Comparison of ENCODE assay signal across 1 cellular context in genomic region chr9:70418822-70419545, GRCh38.
A peak's percentile ranks its signal among the peaks of the same experiment; 100 is the strongest.
TF ChIP-seq lines count a peak whose summit lies in the region.

No MANE protein-coding gene starts in this region.

TF ChIP-seq in HepG2, 621 proteins besides CTCF, POLR2A, EP300 and RAD21 (continued from another document and continues in another):
- TF ChIP-seq, protein P1, sequence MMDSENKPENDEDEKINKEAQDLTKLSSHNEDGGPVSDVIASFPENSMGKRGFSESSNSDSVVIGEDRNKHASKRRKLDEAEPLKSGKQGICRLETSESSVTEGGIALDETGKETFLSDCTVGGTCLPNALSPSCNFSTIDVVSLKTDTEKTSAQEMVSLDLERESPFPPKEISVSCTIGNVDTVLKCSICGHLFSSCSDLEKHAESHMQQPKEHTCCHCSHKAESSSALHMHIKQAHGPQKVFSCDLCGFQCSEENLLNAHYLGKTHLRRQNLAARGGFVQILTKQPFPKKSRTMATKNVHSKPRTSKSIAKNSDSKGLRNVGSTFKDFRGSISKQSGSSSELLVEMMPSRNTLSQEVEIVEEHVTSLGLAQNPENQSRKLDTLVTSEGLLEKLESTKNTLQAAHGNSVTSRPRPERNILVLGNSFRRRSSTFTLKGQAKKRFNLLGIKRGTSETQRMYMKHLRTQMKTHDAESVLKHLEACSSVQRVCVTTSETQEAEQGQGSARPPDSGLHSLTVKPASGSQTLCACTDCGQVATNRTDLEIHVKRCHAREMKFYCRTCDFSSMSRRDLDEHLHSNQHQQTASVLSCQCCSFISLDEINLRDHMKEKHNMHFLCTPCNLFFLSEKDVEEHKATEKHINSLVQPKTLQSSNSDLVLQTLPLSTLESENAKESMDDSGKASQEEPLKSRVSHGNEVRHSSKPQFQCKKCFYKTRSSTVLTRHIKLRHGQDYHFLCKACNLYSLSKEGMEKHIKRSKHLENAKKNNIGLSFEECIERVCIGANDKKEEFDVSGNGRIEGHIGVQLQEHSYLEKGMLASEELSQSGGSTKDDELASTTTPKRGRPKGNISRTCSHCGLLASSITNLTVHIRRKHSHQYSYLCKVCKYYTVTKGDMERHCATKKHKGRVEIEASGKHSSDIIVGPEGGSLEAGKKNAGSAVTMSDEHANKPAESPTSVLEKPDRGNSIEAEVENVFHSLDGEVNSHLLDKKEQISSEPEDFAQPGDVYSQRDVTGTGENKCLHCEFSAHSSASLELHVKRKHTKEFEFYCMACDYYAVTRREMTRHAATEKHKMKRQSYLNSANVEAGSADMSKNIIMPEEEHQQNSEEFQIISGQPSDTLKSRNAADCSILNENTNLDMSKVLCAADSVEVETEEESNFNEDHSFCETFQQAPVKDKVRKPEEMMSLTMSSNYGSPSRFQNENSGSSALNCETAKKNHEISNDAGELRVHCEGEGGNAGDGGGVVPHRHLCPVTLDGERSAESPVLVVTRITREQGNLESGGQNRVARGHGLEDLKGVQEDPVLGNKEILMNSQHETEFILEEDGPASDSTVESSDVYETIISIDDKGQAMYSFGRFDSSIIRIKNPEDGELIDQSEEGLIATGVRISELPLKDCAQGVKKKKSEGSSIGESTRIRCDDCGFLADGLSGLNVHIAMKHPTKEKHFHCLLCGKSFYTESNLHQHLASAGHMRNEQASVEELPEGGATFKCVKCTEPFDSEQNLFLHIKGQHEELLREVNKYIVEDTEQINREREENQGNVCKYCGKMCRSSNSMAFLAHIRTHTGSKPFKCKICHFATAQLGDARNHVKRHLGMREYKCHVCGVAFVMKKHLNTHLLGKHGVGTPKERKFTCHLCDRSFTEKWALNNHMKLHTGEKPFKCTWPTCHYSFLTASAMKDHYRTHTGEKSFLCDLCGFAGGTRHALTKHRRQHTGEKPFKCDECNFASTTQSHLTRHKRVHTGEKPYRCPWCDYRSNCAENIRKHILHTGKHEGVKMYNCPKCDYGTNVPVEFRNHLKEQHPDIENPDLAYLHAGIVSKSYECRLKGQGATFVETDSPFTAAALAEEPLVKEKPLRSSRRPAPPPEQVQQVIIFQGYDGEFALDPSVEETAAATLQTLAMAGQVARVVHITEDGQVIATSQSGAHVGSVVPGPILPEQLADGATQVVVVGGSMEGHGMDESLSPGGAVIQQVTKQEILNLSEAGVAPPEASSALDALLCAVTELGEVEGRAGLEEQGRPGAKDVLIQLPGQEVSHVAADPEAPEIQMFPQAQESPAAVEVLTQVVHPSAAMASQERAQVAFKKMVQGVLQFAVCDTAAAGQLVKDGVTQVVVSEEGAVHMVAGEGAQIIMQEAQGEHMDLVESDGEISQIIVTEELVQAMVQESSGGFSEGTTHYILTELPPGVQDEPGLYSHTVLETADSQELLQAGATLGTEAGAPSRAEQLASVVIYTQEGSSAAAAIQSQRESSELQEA (CRISPR knock-in tag; IDR thresholded peaks at IDR 0.05; ENCODE audit: not compliant biosample characterization), result peak; percentile 54
- TF ChIP-seq, protein P2, sequence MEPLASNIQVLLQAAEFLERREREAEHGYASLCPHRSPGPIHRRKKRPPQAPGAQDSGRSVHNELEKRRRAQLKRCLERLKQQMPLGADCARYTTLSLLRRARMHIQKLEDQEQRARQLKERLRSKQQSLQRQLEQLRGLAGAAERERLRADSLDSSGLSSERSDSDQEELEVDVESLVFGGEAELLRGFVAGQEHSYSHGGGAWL (CRISPR knock-in tag; IDR thresholded peaks at IDR 0.05), result 0 out of 2 replicates have a peak, but pooled peaks have one; percentile 12
- TF ChIP-seq ZNF280D (CRISPR knock-in tag; IDR thresholded peaks at IDR 0.05), result no peak
- no peak for TF ChIP-seq RBM22 (optimal IDR thresholded peaks at IDR 0.05; ENCODE audit: low read length)
- TF ChIP-seq XRCC5 (optimal IDR thresholded peaks at IDR 0.05; ENCODE audit: low read length), result no peak
- TF ChIP-seq MYC (CRISPR knock-in tag; IDR thresholded peaks at IDR 0.05; ENCODE audit: borderline replicate concordance), result 0 out of 2 replicates have a peak, but pooled peaks have one; percentile 8
- TF ChIP-seq FOXM1 (CRISPR knock-in tag; IDR thresholded peaks at IDR 0.05), result no peak
- no peak for TF ChIP-seq MIER3 (CRISPR knock-in tag; IDR thresholded peaks at IDR 0.05; ENCODE audit: borderline replicate concordance)
- TF ChIP-seq ZNF781 (CRISPR knock-in tag; IDR thresholded peaks at IDR 0.05; ENCODE audit: borderline replicate concordance, not compliant biosample characterization), result no peak
- TF ChIP-seq, protein P3, sequence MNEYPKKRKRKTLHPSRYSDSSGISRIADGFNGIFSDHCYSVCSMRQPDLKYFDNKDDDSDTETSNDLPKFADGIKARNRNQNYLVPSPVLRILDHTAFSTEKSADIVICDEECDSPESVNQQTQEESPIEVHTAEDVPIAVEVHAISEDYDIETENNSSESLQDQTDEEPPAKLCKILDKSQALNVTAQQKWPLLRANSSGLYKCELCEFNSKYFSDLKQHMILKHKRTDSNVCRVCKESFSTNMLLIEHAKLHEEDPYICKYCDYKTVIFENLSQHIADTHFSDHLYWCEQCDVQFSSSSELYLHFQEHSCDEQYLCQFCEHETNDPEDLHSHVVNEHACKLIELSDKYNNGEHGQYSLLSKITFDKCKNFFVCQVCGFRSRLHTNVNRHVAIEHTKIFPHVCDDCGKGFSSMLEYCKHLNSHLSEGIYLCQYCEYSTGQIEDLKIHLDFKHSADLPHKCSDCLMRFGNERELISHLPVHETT (CRISPR knock-in tag; conservative IDR thresholded peaks at IDR 0.05), result no peak
- no peak for TF ChIP-seq ZNF780A (CRISPR knock-in tag; IDR thresholded peaks at IDR 0.05)
- no peak for TF ChIP-seq STAG1 (CRISPR knock-in tag; IDR thresholded peaks at IDR 0.05)
- TF ChIP-seq THYN1 (CRISPR knock-in tag; IDR thresholded peaks at IDR 0.05; ENCODE audit: borderline replicate concordance, low read depth), result no peak
- no peak for TF ChIP-seq KMT2B (CRISPR knock-in tag; IDR thresholded peaks at IDR 0.05)
- no peak for TF ChIP-seq TBL1XR1 (IDR thresholded peaks at IDR 0.05; ENCODE audit: borderline replicate concordance, low read length, partially characterized antibody)
- TF ChIP-seq ZNF20 (CRISPR knock-in tag; IDR thresholded peaks at IDR 0.05), result no peak
- TF ChIP-seq SAP130 (CRISPR knock-in tag; IDR thresholded peaks at IDR 0.05; ENCODE audit: low read depth), result no peak; the same call in 1 of the 2 replicates
- TF ChIP-seq, protein P4, sequence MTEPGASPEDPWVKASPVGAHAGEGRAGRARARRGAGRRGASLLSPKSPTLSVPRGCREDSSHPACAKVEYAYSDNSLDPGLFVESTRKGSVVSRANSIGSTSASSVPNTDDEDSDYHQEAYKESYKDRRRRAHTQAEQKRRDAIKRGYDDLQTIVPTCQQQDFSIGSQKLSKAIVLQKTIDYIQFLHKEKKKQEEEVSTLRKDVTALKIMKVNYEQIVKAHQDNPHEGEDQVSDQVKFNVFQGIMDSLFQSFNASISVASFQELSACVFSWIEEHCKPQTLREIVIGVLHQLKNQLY (CRISPR knock-in tag; IDR thresholded peaks at IDR 0.05), result no peak
- no peak for TF ChIP-seq GATAD1 (CRISPR knock-in tag; IDR thresholded peaks at IDR 0.05)
- no peak for TF ChIP-seq NFE2L2 (IDR thresholded peaks at IDR 0.05; ENCODE audit: low read length)
- TF ChIP-seq NONO (IDR thresholded peaks at IDR 0.05), result no peak
- no peak; the same call in 1 of the 2 replicates for TF ChIP-seq NONO (CRISPR knock-in tag; conservative IDR thresholded peaks at IDR 0.05)
- TF ChIP-seq GABPB1 (CRISPR knock-in tag; IDR thresholded peaks at IDR 0.05), result peak; percentile 47; the same call in 1 of the 2 replicates
- no peak for TF ChIP-seq HHEX (CRISPR knock-in tag; IDR thresholded peaks at IDR 0.05)
- no peak for TF ChIP-seq ZNF432 (CRISPR knock-in tag; IDR thresholded peaks at IDR 0.05; ENCODE audit: borderline replicate concordance)
- TF ChIP-seq, protein P5, sequence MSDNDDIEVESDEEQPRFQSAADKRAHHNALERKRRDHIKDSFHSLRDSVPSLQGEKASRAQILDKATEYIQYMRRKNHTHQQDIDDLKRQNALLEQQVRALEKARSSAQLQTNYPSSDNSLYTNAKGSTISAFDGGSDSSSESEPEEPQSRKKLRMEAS (IDR thresholded peaks at IDR 0.05), result peak; percentile 56; the same call in 1 of the 2 replicates
- TF ChIP-seq ZNF282 (IDR thresholded peaks at IDR 0.05; ENCODE audit: partially characterized antibody), result no peak
- TF ChIP-seq, protein P6, sequence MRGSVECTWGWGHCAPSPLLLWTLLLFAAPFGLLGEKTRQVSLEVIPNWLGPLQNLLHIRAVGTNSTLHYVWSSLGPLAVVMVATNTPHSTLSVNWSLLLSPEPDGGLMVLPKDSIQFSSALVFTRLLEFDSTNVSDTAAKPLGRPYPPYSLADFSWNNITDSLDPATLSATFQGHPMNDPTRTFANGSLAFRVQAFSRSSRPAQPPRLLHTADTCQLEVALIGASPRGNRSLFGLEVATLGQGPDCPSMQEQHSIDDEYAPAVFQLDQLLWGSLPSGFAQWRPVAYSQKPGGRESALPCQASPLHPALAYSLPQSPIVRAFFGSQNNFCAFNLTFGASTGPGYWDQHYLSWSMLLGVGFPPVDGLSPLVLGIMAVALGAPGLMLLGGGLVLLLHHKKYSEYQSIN (CRISPR knock-in tag; IDR thresholded peaks at IDR 0.05; ENCODE audit: borderline replicate concordance), result no peak
- no peak for TF ChIP-seq PTBP1 (IDR thresholded peaks at IDR 0.05; ENCODE audit: low read depth, low read length, poor library complexity, severe bottlenecking)
- no peak for TF ChIP-seq ETV6 (CRISPR knock-in tag; conservative IDR thresholded peaks at IDR 0.05)
- TF ChIP-seq NFYB (CRISPR knock-in tag; IDR thresholded peaks at IDR 0.05), result peak; percentile 63
- TF ChIP-seq TRAFD1 (CRISPR knock-in tag; IDR thresholded peaks at IDR 0.05; ENCODE audit: borderline replicate concordance), result no peak
- TF ChIP-seq DRAP1 (CRISPR knock-in tag; IDR thresholded peaks at IDR 0.05), result peak; percentile 78
- TF ChIP-seq ZNF446 (CRISPR knock-in tag; IDR thresholded peaks at IDR 0.05), result no peak
- TF ChIP-seq, protein P7, sequence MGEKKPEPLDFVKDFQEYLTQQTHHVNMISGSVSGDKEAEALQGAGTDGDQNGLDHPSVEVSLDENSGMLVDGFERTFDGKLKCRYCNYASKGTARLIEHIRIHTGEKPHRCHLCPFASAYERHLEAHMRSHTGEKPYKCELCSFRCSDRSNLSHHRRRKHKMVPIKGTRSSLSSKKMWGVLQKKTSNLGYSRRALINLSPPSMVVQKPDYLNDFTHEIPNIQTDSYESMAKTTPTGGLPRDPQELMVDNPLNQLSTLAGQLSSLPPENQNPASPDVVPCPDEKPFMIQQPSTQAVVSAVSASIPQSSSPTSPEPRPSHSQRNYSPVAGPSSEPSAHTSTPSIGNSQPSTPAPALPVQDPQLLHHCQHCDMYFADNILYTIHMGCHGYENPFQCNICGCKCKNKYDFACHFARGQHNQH (CRISPR knock-in tag; IDR thresholded peaks at IDR 0.05), result no peak
- TF ChIP-seq ZNF839 (CRISPR knock-in tag; IDR thresholded peaks at IDR 0.05; ENCODE audit: borderline replicate concordance), result no peak
- no peak for TF ChIP-seq EZH2 (conservative IDR thresholded peaks at IDR 0.05; ENCODE audit: low read depth, low read length)
- no peak for TF ChIP-seq ZBTB1 (CRISPR knock-in tag; IDR thresholded peaks at IDR 0.05; ENCODE audit: borderline replicate concordance)
- TF ChIP-seq TP53 (CRISPR knock-in tag; conservative IDR thresholded peaks at IDR 0.05), result no peak; the same call in 1 of the 2 replicates
- TF ChIP-seq ZBTB20 (CRISPR knock-in tag; IDR thresholded peaks at IDR 0.05; ENCODE audit: borderline replicate concordance, low read depth), result no peak
- TF ChIP-seq ZBTB7A (CRISPR knock-in tag; IDR thresholded peaks at IDR 0.05), result no peak
- TF ChIP-seq NCOA1 (CRISPR knock-in tag; IDR thresholded peaks at IDR 0.05), result no peak
